13 cellular contexts compared by ENCODE assay signal in the genomic region with DNA sequence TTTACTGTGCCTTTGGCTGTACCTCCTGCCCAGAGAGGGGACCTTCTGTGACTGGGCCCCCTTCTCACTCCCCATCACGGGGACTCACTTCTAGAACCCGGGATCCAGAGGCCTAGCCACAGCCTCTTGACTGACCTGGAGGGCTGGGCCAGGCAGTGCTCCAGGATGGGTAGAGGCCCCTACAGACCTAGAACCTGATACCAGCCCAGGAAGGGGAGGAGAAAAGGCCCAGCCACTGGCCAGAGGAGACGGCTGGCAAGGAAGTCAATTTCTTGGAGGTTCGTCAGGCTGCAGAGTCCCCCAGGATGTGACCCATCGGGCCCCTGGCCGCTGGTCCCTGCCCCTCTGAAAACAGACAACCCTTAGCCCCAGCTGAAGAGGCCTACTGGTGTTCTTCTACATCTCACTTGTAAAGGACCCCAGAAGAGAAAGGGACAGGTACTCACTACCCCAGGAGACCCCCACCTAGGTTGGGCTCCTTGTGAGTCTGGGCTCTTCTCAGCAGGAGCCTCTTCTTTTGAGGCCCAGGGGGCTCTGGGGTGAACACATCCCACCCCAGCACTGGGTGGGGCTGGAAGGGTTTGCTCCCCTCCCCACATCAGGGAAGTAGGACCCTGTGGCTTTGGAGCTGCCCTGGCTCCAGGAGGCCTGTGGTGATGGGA.
DNase-seq lines count a peak whose midpoint lies in the region; ATAC-seq and TF ChIP-seq lines count a peak whose summit lies in the region.
"Had no signal": no experiment of that assay in that cellular context is flagged by ENCODE, and none has a peak within 500 bp of the region (broad histone marks: within the 10 kb centered on the region; RNA-seq: fewer than 3 reads in every experiment).

No MANE protein-coding gene starts in this region.

- TF ChIP-seq POLR2A in ovary (IDR thresholded peaks at IDR 0.05), result no peak

- ATAC-seq in RWPE2 (ENCODE audit: low read depth), result no peak
- ATAC-seq in activated CD8-positive, alpha-beta T cell treated with anti-CD3 and anti-CD28 coated beads, Interleukin-2, amount 10 ng/mL, durations not matched to agents 7 days and 5 days, result no peak
- ATAC-seq: GM12878 had no signal

- H3K9me3 ChIP-seq in RWPE2 (ENCODE audit: severe bottlenecking) (no peaks in the 10 kb centered on the region), fibroblast of lung (ENCODE audit: control insufficient read depth, insufficient read depth, low read depth, low read length) (no peaks in the 10 kb centered on the region), ovary (no peaks in the 10 kb centered on the region)

- no peaks in the 10 kb centered on the region for H3K9me3 Mint-ChIP-seq in activated CD8-positive, alpha-beta T cell treated with anti-CD3 and anti-CD28 coated beads, Interleukin-2, amount 10 ng/mL, durations not matched to agents 7 days and 5 days (ENCODE audit: insufficient read depth)

- TF ChIP-seq CTCF in RWPE2 (IDR thresholded peaks at IDR 0.05; ENCODE audit: poor library complexity, severe bottlenecking) (no peak), fibroblast of lung (conservative IDR thresholded peaks at IDR 0.05 in 1 of 2, IDR thresholded peaks at IDR 0.05 in 1 of 2; ENCODE audit: low read depth in 1 of 2, low read length in 2 of 2) (no peak), ovary (IDR thresholded peaks at IDR 0.05) (no peak), GM13976 (IDR thresholded peaks at IDR 0.05; ENCODE audit: borderline replicate concordance, control extremely low read depth, extremely low read depth, insufficient read depth, missing control alignments) (no peak)

- POLR2A ChIA-PET in activated CD8-positive, alpha-beta T cell treated with anti-CD3 and anti-CD28 coated beads, Interleukin-2, amount 10 ng/mL, durations not matched to agents 7 days and 5 days (lab: Charles Lee), result no interaction called here

- peaks cover 33% of the 10 kb centered on the region for H3K4me1 Mint-ChIP-seq in activated CD8-positive, alpha-beta T cell treated with anti-CD3 and anti-CD28 coated beads, Interleukin-2, amount 10 ng/mL, durations not matched to agents 7 days and 5 days (ENCODE audit: low read depth)

- no peaks in the 10 kb centered on the region for H4K20me1 ChIP-seq in fibroblast of lung (ENCODE audit: control insufficient read depth, extremely low read depth, insufficient read depth, low read length)

- H3K36me3 Mint-ChIP-seq in activated CD8-positive, alpha-beta T cell treated with anti-CD3 and anti-CD28 coated beads, Interleukin-2, amount 10 ng/mL, durations not matched to agents 7 days and 5 days (ENCODE audit: low read depth), result peaks cover 42% of the 10 kb centered on the region

- no peak overlapping the region for H3K4me3 Mint-ChIP-seq in activated CD8-positive, alpha-beta T cell treated with anti-CD3 and anti-CD28 coated beads, Interleukin-2, amount 10 ng/mL, durations not matched to agents 7 days and 5 days

- no peak overlapping the region for H3K4me2 ChIP-seq in fibroblast of lung (ENCODE audit: extremely low read depth, insufficient read depth, low read length)

- H2AFZ ChIP-seq in ACC112 (ENCODE audit: low read length, unreplicated experiment), result no peak overlapping the region
- no peak overlapping the region for H2AFZ ChIP-seq in fibroblast of lung (ENCODE audit: low read length)

- H3K4me1 ChIP-seq in ACC112 (ENCODE audit: control insufficient read depth, insufficient read depth, low read length, unreplicated experiment), result peaks cover 71% of the 10 kb centered on the region
- H3K4me1 ChIP-seq in RWPE2 (ENCODE audit: insufficient read depth, poor library complexity, severe bottlenecking), result peaks cover 38% of the 10 kb centered on the region
- H3K4me1 ChIP-seq in fibroblast of lung (ENCODE audit: control insufficient read depth, extremely low read depth, insufficient read depth, low read length), result peaks cover 62% of the 10 kb centered on the region
- H3K4me1 ChIP-seq in ovary (ENCODE audit: insufficient read depth), result peaks cover 39% of the 10 kb centered on the region

- H3K79me2 ChIP-seq in ACC112 (ENCODE audit: control insufficient read depth, insufficient read depth, low read length, unreplicated experiment) (peaks cover 7% of the 10 kb centered on the region), fibroblast of lung (ENCODE audit: control insufficient read depth, insufficient read depth, low read length) (no peaks in the 10 kb centered on the region)

- intact Hi-C loops in ovary (cut with DNase I), result no loop called here

- DNase-seq in RWPE2 (ENCODE audit: low spot score) (no peak), fibroblast of lung (ENCODE audit: low read depth in 2 of 2) (no peak), ovary (no peak), C1 segment of cervical spinal cord (lab: John Stamatoyannopoulos, UW) (no peak), GM13976 (ENCODE audit: low spot score) (no peak)
- DNase-seq in effector CD8-positive, alpha-beta T cell (lab: John Stamatoyannopoulos, UW), result no peak
- DNase-seq in activated CD8-positive, alpha-beta T cell treated with anti-CD3 and anti-CD28 coated beads, Interleukin-2, amount 10 ng/mL, durations not matched to agents 7 days and 5 days, result no peak
- DNase-seq: activated CD4-positive, alpha-beta T cell treated with anti-CD3 and anti-CD28 coated beads, Interleukin-2, amount 50 U/mL, for 48 hours; hippocampal formation; NCI-H1092 treated with DMSO at 0.1 percent for 48 hours; stimulated activated CD8-positive, alpha-beta memory T cell treated with anti-CD3 and anti-CD28 coated beads, Interleukin-4, amount 100 ng/mL, for 48 hours had no signal

- no peak for TF ChIP-seq EP300 in ovary (IDR thresholded peaks at IDR 0.05)

- 0 out of 2 replicates have a peak, but pooled peaks cover 10% of the 10 kb centered on the region for H3K36me3 ChIP-seq in ACC112 (ENCODE audit: insufficient read depth, low read length)
- H3K36me3 ChIP-seq in RWPE2 (ENCODE audit: low read depth), result peaks cover 8% of the 10 kb centered on the region
- H3K36me3 ChIP-seq in fibroblast of lung (ENCODE audit: control insufficient read depth, insufficient read depth, low read length), result peaks cover 12% of the 10 kb centered on the region
- no peaks in the 10 kb centered on the region for H3K36me3 ChIP-seq in ovary

- CTCF ChIA-PET in activated CD8-positive, alpha-beta T cell treated with anti-CD3 and anti-CD28 coated beads, Interleukin-2, amount 10 ng/mL, durations not matched to agents 7 days and 5 days (lab: Charles Lee), result no interaction called here

- no peak overlapping the region for H3K27ac Mint-ChIP-seq in activated CD8-positive, alpha-beta T cell treated with anti-CD3 and anti-CD28 coated beads, Interleukin-2, amount 10 ng/mL, durations not matched to agents 7 days and 5 days

- in situ Hi-C loops in GM13976 (cut with MboI; ENCODE audit: low sequenced_read_pairs, unreplicated experiment), result no loop called here

- H3K4me3 ChIP-seq in ACC112 (ENCODE audit: low read depth, low read length) (no peak overlapping the region), RWPE2 (ENCODE audit: severe bottlenecking) (no peak overlapping the region), fibroblast of lung (replicated peaks in 1 of 4; ENCODE audit: control extremely low read depth in 1 of 4, insufficient read depth in 1 of 4, low read depth in 3 of 4, low read length in 4 of 4) (no peak overlapping the region), ovary (no peak overlapping the region)
- H3K4me3 ChIP-seq: GM12878 had no signal

- H3K27me3 ChIP-seq in ACC112 (ENCODE audit: insufficient read depth, low read length) (no peaks in the 10 kb centered on the region), RWPE2 (ENCODE audit: insufficient read depth, poor library complexity, severe bottlenecking) (no peaks in the 10 kb centered on the region), fibroblast of lung (ENCODE audit: control insufficient read depth, insufficient read depth, low read length) (no peaks in the 10 kb centered on the region), ovary (no peaks in the 10 kb centered on the region)

- H3K27ac ChIP-seq in ACC112 (ENCODE audit: low read depth, low read length) (peak overlapping the region; percentile 98), RWPE2 (ENCODE audit: poor library complexity, severe bottlenecking) (peak overlapping the region; percentile 86), fibroblast of lung (ENCODE audit: insufficient read depth, low read length) (peak overlapping the region; percentile 95), ovary (peak overlapping the region; percentile 49 to 90)

- H3K27me3 Mint-ChIP-seq in activated CD8-positive, alpha-beta T cell treated with anti-CD3 and anti-CD28 coated beads, Interleukin-2, amount 10 ng/mL, durations not matched to agents 7 days and 5 days (ENCODE audit: low read depth), result no peaks in the 10 kb centered on the region

- WGBS in ovary, 3 donors, result 72 to 80% (median 78%) methylated on average over 6 of the region's 6 CpGs

- peak overlapping the region; percentile 9 for H3K9ac ChIP-seq in fibroblast of lung (ENCODE audit: insufficient read depth, low read length)
